ENCODE assay signal across 8 cellular contexts in the genomic region with DNA sequence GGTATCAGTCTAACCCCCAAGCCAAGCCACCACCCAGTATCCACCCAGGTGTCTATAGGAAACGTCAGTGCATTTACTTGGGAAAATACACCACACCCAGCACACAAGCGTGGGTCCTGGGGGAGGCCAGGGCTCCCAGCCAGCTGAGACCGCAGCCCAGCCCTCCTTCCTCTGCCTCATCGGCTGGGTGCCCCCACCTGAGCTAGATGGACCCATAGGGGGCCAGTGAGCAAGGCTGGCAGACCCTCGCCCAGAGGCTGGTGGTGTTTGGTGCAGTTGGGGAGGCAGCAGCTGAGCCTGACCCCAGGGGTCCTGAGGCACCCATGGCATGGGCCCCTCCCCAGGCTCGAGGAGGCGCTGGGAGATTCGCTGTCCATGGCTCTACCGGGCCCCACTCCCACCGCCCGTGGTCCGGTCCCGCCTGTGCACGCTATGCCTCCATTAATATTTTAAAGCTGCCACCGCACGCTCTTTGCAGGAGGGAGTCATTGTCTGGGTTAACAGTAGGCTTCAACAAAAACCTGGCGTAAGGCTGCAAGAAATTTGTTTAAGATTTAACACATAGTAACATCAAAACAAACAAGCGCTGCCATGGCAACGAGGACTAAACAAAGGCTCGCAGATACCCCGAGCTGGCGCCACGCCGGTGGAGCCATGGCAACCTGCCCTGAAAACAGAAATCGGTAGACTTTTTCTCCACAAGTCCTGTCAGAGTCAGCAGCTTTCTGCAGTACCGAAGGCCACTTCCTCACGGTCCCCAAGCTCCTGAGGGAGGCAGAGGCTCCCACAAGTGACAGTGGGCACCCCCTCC. TPM values are rescaled to one million over a fixed set of nuclear protein-coding genes. Genes with fewer than 3 reads are reported as not detected.
A peak's percentile ranks its signal among the peaks of the same experiment; 100 is the strongest.
DNase-seq lines count a peak whose midpoint lies in the region; ATAC-seq and TF ChIP-seq lines count a peak whose summit lies in the region.

No MANE protein-coding gene starts in this region.

- H3K9me3 ChIP-seq in cardiac muscle cell (ENCODE audit: low read depth) = no peaks in the 10 kb centered on the region

- TF ChIP-seq CTCF in cardiac muscle cell (IDR thresholded peaks at IDR 0.05; ENCODE audit: low read depth, low read length) = no peak

- DNase-seq in COLO668 (lab: John Stamatoyannopoulos, UW; ENCODE audit: unreplicated experiment) = peak; percentile 96
- DNase-seq in LoVo (ENCODE audit: low spot score) = peak; percentile 77
- peak; percentile 44 for DNase-seq in SK-MEL-5 (ENCODE audit: low read depth, low spot score)
- DNase-seq in amniotic epithelial cell (ENCODE audit: low read depth) = peak; percentile 85
- peak; percentile 28 to 91 for DNase-seq in cardiac muscle cell (ENCODE audit: low read depth in 1 of 2, low spot score in 1 of 2)
- peak in 9 of 10 donors; percentile 64 to 95 (median 77) for DNase-seq in posterior cingulate gyrus

- in situ Hi-C loops in SK-MEL-5 (cut with HindIII; ENCODE audit: low pct_unique_long_range_greater_than_20kb, low sequenced_read_pairs) = no loop called here

- H3K27ac ChIP-seq in cardiac muscle cell = no peak overlapping the region

- ATAC-seq in HG03280 (IDR thresholded peaks at IDR 0.05; ENCODE audit: unreplicated experiment) (no peak), HG03196 (IDR thresholded peaks at IDR 0.05; ENCODE audit: unreplicated experiment) (no peak)

- peaks cover 8% of the 10 kb centered on the region for H3K4me1 ChIP-seq in cardiac muscle cell (ENCODE audit: low read depth)

- intact Hi-C loops in posterior cingulate gyrus (cut with DNase I) = no loop called here

- H3K4me3 ChIP-seq in cardiac muscle cell = no peak overlapping the region

- H3K36me3 ChIP-seq in cardiac muscle cell = no peaks in the 10 kb centered on the region

- H3K27me3 ChIP-seq in cardiac muscle cell = no peaks in the 10 kb centered on the region

RNA-seq across cellular contexts. Expression of a gene that starts 20.6 kb away (rescaled TPM):
- total RNA-seq in SK-MEL-5 (2014; rRNA removed; shearing (Covaris generic)) = 5.1 and 5.7 TPM in 2 replicates
- polyA plus RNA-seq in SK-MEL-5 (2015; cell fraction: cytosol; rRNA removed) = 16.4 and 21.7 TPM in 2 replicates
- 14.0 and 21.6 TPM in 2 replicates for polyA plus RNA-seq in SK-MEL-5 (2015; cell fraction: nucleus; rRNA removed)
- total RNA-seq in cardiac muscle cell = 7.3 and 7.7 TPM in 2 replicates
- 2.6 and 3.7 TPM in 2 replicates for polyA plus RNA-seq in cardiac muscle cell

Comparison
In these comparisons a context has a peak if more than half of its experiments do, and no peak if none do; other contexts are left out.
1. DNase-seq: peak in every context shown above with its lines; median percentile 96 in COLO668; 85 in amniotic epithelial cell; 77 in LoVo; 77 in posterior cingulate gyrus; 60 in cardiac muscle cell; 44 in SK-MEL-5.